In the genomic region with DNA sequence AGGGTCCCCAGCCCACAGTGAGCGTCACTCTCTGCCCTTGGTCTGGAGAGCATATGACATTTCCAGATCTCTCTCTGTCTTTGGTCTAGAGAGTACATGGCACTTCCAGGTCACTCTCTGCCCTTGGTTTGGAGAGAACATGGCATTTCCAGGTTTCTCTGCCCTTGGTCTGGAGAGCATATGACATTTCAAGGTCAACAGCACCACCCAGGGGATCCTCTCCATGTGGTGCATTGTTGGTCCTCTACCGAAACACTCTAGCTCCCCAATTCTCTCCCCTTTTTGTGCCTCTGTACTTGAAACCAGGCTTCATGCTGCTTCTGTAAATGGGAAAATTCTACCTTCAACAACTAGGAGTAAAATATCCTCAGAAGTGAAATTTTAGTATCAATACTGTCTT, we compare ENCODE assay signal across 28 cellular contexts.
"Had no signal": no experiment of that assay in that cellular context is flagged by ENCODE, and none has a peak within 500 bp of the region (broad histone marks: within the 10 kb centered on the region; RNA-seq: fewer than 3 reads in every experiment).

No MANE protein-coding gene starts in this region.

- H3K4me3 ChIP-seq: left lung, lower lobe of right lung, pancreas, prostate gland, sigmoid colon, spleen, tibial nerve, uterus had no signal

- H3K36me3 ChIP-seq: left lung, lower lobe of right lung, pancreas, prostate gland, sigmoid colon, spleen, tibial nerve, uterus had no signal

- H3K27me3 Mint-ChIP-seq: stimulated activated naive CD8-positive, alpha-beta T cell treated with anti-CD3 and anti-CD28 coated beads, Interleukin-15, Interleukin-2, amounts not matched to agents 100 ng/mL and 50 ng/mL, for 24 hours; type B pancreatic cell had no signal

- H3K9me3 ChIP-seq: prostate gland, uterus had no signal

- FAIRE-seq: islet of Langerhans, kidney, pancreas, small intestine had no signal

- H3K4me1 ChIP-seq: left lung, lower lobe of right lung, pancreas, prostate gland, sigmoid colon, spleen, tibial nerve, uterus had no signal

- H3K27ac Mint-ChIP-seq: immature natural killer cell; naive thymus-derived CD8-positive, alpha-beta T cell; nephron; stimulated activated effector memory CD8-positive, alpha-beta T cell treated with anti-CD3 and anti-CD28 coated beads, Interleukin-12 subunit alpha, Interleukin-12 subunit beta, amount 100 ng/mL, for 72 hours; stimulated activated naive CD8-positive, alpha-beta T cell treated with anti-CD3 and anti-CD28 coated beads, Interleukin-15, Interleukin-2, amounts not matched to agents 100 ng/mL and 50 ng/mL, for 24 hours; type B pancreatic cell had no signal

- H3K27me3 ChIP-seq: left lung, pancreas, sigmoid colon, spleen, tibial nerve, uterus had no signal

- H3K27ac ChIP-seq: left lung, lower lobe of right lung, pancreas, prostate gland, sigmoid colon, spleen, tibial nerve, uterus had no signal

- ATAC-seq: left colon; left lung; lower lobe of right lung; naive thymus-derived CD8-positive, alpha-beta T cell; pancreas; right cardiac atrium; stimulated activated effector memory CD8-positive, alpha-beta T cell treated with anti-CD3 and anti-CD28 coated beads, Interleukin-12 subunit alpha, Interleukin-12 subunit beta, amount 100 ng/mL, for 72 hours had no signal

- H3K4me1 Mint-ChIP-seq: immature natural killer cell; naive thymus-derived CD8-positive, alpha-beta T cell; nephron; neural crest cell; stimulated activated effector memory CD8-positive, alpha-beta T cell treated with anti-CD3 and anti-CD28 coated beads, Interleukin-12 subunit alpha, Interleukin-12 subunit beta, amount 100 ng/mL, for 72 hours had no signal

- DNase-seq: hypothalamus; immature natural killer cell; kidney; left colon; left lung; lower lobe of right lung; mammary epithelial cell; mesenchymal stem cell; naive thymus-derived CD8-positive, alpha-beta T cell; nucleus accumbens; pancreas; posterior cingulate gyrus; retina; right cardiac atrium; sigmoid colon; small intestine; spleen; stimulated activated CD4-positive, alpha-beta T cell treated with anti-CD3 and anti-CD28 coated beads, Interleukin-4, amount 100 ng/mL, for 24 hours; stimulated activated naive CD4-positive, alpha-beta T cell; uterus had no signal

- H3K4me3 Mint-ChIP-seq: immature natural killer cell; naive thymus-derived CD8-positive, alpha-beta T cell; nephron; neural crest cell; stimulated activated effector memory CD8-positive, alpha-beta T cell treated with anti-CD3 and anti-CD28 coated beads, Interleukin-12 subunit alpha, Interleukin-12 subunit beta, amount 100 ng/mL, for 72 hours; stimulated activated naive CD8-positive, alpha-beta T cell treated with anti-CD3 and anti-CD28 coated beads, Interleukin-15, Interleukin-2, amounts not matched to agents 100 ng/mL and 50 ng/mL, for 24 hours; type B pancreatic cell had no signal

- H3K36me3 Mint-ChIP-seq: immature natural killer cell; stimulated activated effector memory CD8-positive, alpha-beta T cell treated with anti-CD3 and anti-CD28 coated beads, Interleukin-12 subunit alpha, Interleukin-12 subunit beta, amount 100 ng/mL, for 72 hours; type B pancreatic cell had no signal
